ENCODE assay signal across 27 cellular contexts in the genomic region with DNA sequence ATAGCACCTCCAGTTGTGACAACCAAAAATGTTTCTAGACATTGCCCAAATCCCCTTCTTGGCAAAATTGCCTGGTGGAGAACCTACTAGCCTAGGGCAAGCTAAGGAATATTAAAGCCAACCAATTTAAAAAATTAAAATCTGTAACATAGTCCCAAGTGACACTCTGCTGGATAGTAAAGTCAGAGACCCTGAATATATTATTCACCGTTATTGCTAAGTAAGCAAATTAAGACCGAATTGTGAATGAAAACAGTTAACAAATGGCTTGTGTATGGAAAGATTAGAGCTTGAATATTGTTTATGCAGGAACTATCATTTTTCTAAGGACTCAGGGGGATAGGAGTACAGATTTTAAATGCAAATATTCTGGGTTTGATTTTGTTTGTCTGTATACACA.
"Had no signal": no experiment of that assay in that cellular context is flagged by ENCODE, and none has a peak within 500 bp of the region (broad histone marks: within the 10 kb centered on the region; RNA-seq: fewer than 3 reads in every experiment).

No MANE protein-coding gene starts in this region.

- H3K4me3 ChIP-seq: colonic mucosa, esophagus squamous epithelium, gastrocnemius medialis, heart right ventricle, left lung, lower lobe of right lung, mucosa of descending colon had no signal

- H3K27ac ChIP-seq: colonic mucosa, epithelial cell of prostate, esophagus squamous epithelium, gastrocnemius medialis, heart right ventricle, left lung, lower lobe of right lung had no signal

- H3K9me3 ChIP-seq: colonic mucosa, esophagus squamous epithelium, gastrocnemius medialis had no signal

- ATAC-seq: effector memory CD8-positive, alpha-beta T cell; esophagus mucosa; gastrocnemius medialis; heart right ventricle; left cardiac atrium; left lung; left ventricle myocardium superior; lower lobe of right lung; mucosa of descending colon had no signal

- H3K27me3 Mint-ChIP-seq: dendritic cell treated with granulocyte-macrophage colony-stimulating factor and Interleukin-4, amounts not matched to agents 40 ng/mL and 50 ng/mL, for 4 days had no signal

- H3K9me3 Mint-ChIP-seq: effector memory CD8-positive, alpha-beta T cell had no signal

- H3K4me1 ChIP-seq: colonic mucosa, esophagus squamous epithelium, gastrocnemius medialis, heart right ventricle, left lung, lower lobe of right lung had no signal

- H3K4me1 Mint-ChIP-seq: mesothelial cell of epicardium had no signal

- DNase-seq: colonic mucosa; cortex of kidney; effector CD8-positive, alpha-beta T cell; effector memory CD8-positive, alpha-beta T cell; endodermal cell; erythroblast; esophagus squamous epithelium; foreskin fibroblast; foreskin melanocyte; gastrocnemius medialis; glutamatergic neuron; head of caudate nucleus; heart right ventricle; hippocampal formation; left cardiac atrium; left lung; left ventricle myocardium superior; lower lobe of right lung; mesenchymal stem cell; mucosa of descending colon had no signal

- H3K27me3 ChIP-seq: colonic mucosa, esophagus squamous epithelium, gastrocnemius medialis, heart right ventricle, left lung had no signal

- H3K4me3 Mint-ChIP-seq: dendritic cell treated with granulocyte-macrophage colony-stimulating factor and Interleukin-4, amounts not matched to agents 40 ng/mL and 50 ng/mL, for 4 days; effector memory CD8-positive, alpha-beta T cell; endodermal cell; mesothelial cell of epicardium had no signal

- FAIRE-seq: endometrium, islet of Langerhans, keratinocyte had no signal

- H3K36me3 ChIP-seq: colonic mucosa, esophagus squamous epithelium, gastrocnemius medialis, heart right ventricle, left lung, lower lobe of right lung had no signal

- H3K27ac Mint-ChIP-seq: dendritic cell treated with granulocyte-macrophage colony-stimulating factor and Interleukin-4, amounts not matched to agents 40 ng/mL and 50 ng/mL, for 4 days; effector memory CD8-positive, alpha-beta T cell; endodermal cell; mesothelial cell of epicardium had no signal
